ENCODE assay signal across 15 cellular contexts in genomic region chr13:101942535-101943157, GRCh38.
DNase-seq lines count a peak whose midpoint lies in the region; ATAC-seq and TF ChIP-seq lines count a peak whose summit lies in the region.
"Had no signal": no experiment of that assay in that cellular context is flagged by ENCODE, and none has a peak within 500 bp of the region (broad histone marks: within the 10 kb centered on the region; RNA-seq: fewer than 3 reads in every experiment).

No MANE protein-coding gene starts in this region.

- CTCF ChIA-PET in GM10248 (lab: Yijun Ruan, JAX): interaction anchor here (0.8 to 2.5 kb wide), 6 partner anchors 8 to 782 kb away, joined by 3 to 12 read pairs (median 5); no protein-coding TSS in a partner anchor

- POLR2A ChIA-PET in GM10248 (lab: Yijun Ruan, JAX): no interaction called here

- TF ChIP-seq CTCF in GM10248 (IDR thresholded peaks at IDR 0.05; ENCODE audit: control extremely low read depth, extremely low read depth, low read depth, missing control alignments) (peak; percentile 6), RWPE2 (IDR thresholded peaks at IDR 0.05; ENCODE audit: poor library complexity, severe bottlenecking) (peak; percentile 0), left ventricle myocardium inferior (IDR thresholded peaks at IDR 0.05; ENCODE audit: borderline replicate concordance) (peak; percentile 57)

- no peak overlapping the region for H3K27ac ChIP-seq in RWPE2 (ENCODE audit: poor library complexity, severe bottlenecking)
- no peak overlapping the region for H3K27ac ChIP-seq in left ventricle myocardium inferior (replicated peaks)
- H3K27ac ChIP-seq: parathyroid adenoma, tibial artery had no signal

- no peaks in the 10 kb centered on the region for H3K36me3 ChIP-seq in RWPE2 (ENCODE audit: low read depth)
- H3K36me3 ChIP-seq in left ventricle myocardium inferior: no peaks in the 10 kb centered on the region
- H3K36me3 ChIP-seq: tibial artery had no signal

- no peak overlapping the region for H3K4me3 ChIP-seq in RWPE2 (ENCODE audit: severe bottlenecking)
- no peak overlapping the region for H3K4me3 ChIP-seq in left ventricle myocardium inferior
- H3K4me3 ChIP-seq: tibial artery had no signal

- intact Hi-C loops in left ventricle myocardium inferior (cut with micrococcal nuclease): loop anchor here (5.0 to 10.0 kb wide), 2 partner anchors 515 to 612 kb away; no protein-coding TSS in a partner anchor

- no peaks in the 10 kb centered on the region for H3K27me3 ChIP-seq in RWPE2 (ENCODE audit: insufficient read depth, poor library complexity, severe bottlenecking)
- H3K27me3 ChIP-seq in left ventricle myocardium inferior (ENCODE audit: low read depth): no peaks in the 10 kb centered on the region
- H3K27me3 ChIP-seq: tibial artery had no signal

- H3K4me1 ChIP-seq in RWPE2 (ENCODE audit: insufficient read depth, poor library complexity, severe bottlenecking) (no peaks in the 10 kb centered on the region), left ventricle myocardium inferior (no peaks in the 10 kb centered on the region)
- H3K4me1 ChIP-seq: parathyroid adenoma, tibial artery had no signal

- DNase-seq in COLO668 (lab: John Stamatoyannopoulos, UW; ENCODE audit: unreplicated experiment): peak; percentile 45
- no peak for DNase-seq in GM10248 (ENCODE audit: extremely low spot score)
- DNase-seq in RWPE2 (ENCODE audit: low spot score): no peak
- DNase-seq in left ventricle myocardium inferior: no peak
- DNase-seq in occipital lobe (lab: John Stamatoyannopoulos, UW): no peak
- DNase-seq in activated CD4-positive, CD25-positive, alpha-beta regulatory T cell treated with anti-CD3 and anti-CD28 coated beads, Interleukin-2, amount 50 U/mL, for 72 hours: no peak
- DNase-seq in ureter (ENCODE audit: low spot score): no peak
- DNase-seq in activated T-cell treated with anti-CD3 and anti-CD28 coated beads for 4 hours: no peak
- DNase-seq: activated CD4-positive, alpha-beta T cell treated with anti-CD3 and anti-CD28 coated beads, Interleukin-2, amount 50 U/mL, for 48 hours; activated naive CD4-positive, alpha-beta T cell treated with anti-CD3 and anti-CD28 coated beads, Interleukin-2, amount 10 ng/mL, durations not matched to agents 7 days and 5 days; activated T-cell treated with anti-CD3 and anti-CD28 coated beads, Interleukin-2, amount 50 U/mL, for 1 hour; KG1; T-cell had no signal

- H3K9me3 ChIP-seq in RWPE2 (ENCODE audit: severe bottlenecking) (no peaks in the 10 kb centered on the region), left ventricle myocardium inferior (replicated peaks) (peaks cover 5% of the 10 kb centered on the region)
- H3K9me3 ChIP-seq: tibial artery had no signal

- ATAC-seq in RWPE2 (ENCODE audit: low read depth): no peak
- ATAC-seq: T-cell had no signal

Comparison
In these comparisons a context has a peak if more than half of its experiments do, and no peak if none do; other contexts are left out.
1. CTCF ChIP-seq: peak in every context shown above with its lines; median percentile 57 in left ventricle myocardium inferior; 6 in GM10248; 0 in RWPE2.